14 cellular contexts compared by ENCODE assay signal in the genomic region with DNA sequence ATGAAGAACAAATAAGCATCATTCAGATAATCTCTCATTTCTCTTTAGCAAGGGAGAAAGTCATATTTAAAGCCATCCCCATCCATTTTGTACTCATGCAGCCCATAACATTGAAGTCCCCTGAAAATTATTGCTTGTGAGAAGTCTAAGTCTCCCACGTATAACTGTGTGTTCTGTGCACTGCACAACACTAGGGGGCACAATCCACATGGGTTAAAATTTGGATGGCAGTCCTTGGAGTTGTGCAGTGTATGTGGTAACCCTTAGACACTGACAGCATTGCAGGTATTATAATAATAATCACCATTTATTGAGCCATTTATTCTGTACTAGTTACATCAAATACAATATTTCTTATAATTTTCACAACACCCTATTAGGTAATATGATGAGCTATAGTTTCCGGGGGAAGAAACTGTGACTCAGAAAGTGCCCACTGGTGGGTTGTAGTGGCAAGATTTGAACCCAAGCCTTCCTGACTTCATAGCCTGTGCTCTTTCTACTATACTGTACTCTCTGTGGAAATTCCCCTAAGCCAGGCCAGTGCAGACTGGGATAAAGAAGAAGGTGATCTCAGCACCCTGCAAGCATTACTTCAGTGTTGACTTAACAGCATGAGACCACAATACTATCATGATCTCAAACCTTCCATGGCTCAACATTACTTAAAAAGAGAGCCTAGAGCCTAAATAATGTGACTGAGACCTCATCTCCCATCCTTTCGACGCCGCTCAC. TPM values are rescaled to one million over a fixed set of nuclear protein-coding genes. Genes with fewer than 3 reads are reported as not detected.
DNase-seq lines count a peak whose midpoint lies in the region; ATAC-seq, FAIRE-seq and TF ChIP-seq lines count a peak whose summit lies in the region.
"Had no signal": no experiment of that assay in that cellular context is flagged by ENCODE, and none has a peak within 500 bp of the region (broad histone marks: within the 10 kb centered on the region; RNA-seq: fewer than 3 reads in every experiment).

No MANE protein-coding gene starts in this region.

- H3K9me2 ChIP-seq in PC-3 (replicated peaks; ENCODE audit: low read length), result no peaks in the 10 kb centered on the region

- H3K27me3 ChIP-seq in GM06990 (replicated peaks; ENCODE audit: control insufficient read depth, insufficient read depth, low read length), result no peaks in the 10 kb centered on the region; the same call in 1 of the 2 replicates
- H3K27me3 ChIP-seq in PC-3 (ENCODE audit: low read length), result peaks cover 53% of the 10 kb centered on the region
- H3K27me3 ChIP-seq in vagina, result no peaks in the 10 kb centered on the region
- H3K27me3 ChIP-seq: tibial nerve had no signal

- no peaks in the 10 kb centered on the region for H3K79me2 ChIP-seq in PC-3 (ENCODE audit: low read length)

- H3K36me3 ChIP-seq in GM06990 (ENCODE audit: control insufficient read depth, insufficient read depth, low read length), result no peaks in the 10 kb centered on the region
- H3K36me3 ChIP-seq in PC-3 (ENCODE audit: low read depth, low read length), result no peaks in the 10 kb centered on the region
- no peaks in the 10 kb centered on the region for H3K36me3 ChIP-seq in vagina
- H3K36me3 ChIP-seq: tibial nerve had no signal

- ATAC-seq in PC-3, result no peak

- H3F3A ChIP-seq in PC-3 (ENCODE audit: low read length, unreplicated experiment), result no peaks in the 10 kb centered on the region

- intact Hi-C loops in PC-3 (cut with micrococcal nuclease), result no loop called here
- intact Hi-C loops in vagina (cut with DNase I), result no loop called here

- DNase-seq in NCI-H1417 (lab: John Stamatoyannopoulos, UW), result peak in 2 of 3 experiments; percentile 15 to 37
- no peak for DNase-seq in NCI-H1417 treated with DMSO at 0.1 percent for 48 hours (lab: John Stamatoyannopoulos, UW)
- no peak for DNase-seq in GM06990 (ENCODE audit: extremely low read depth, insufficient read length)
- DNase-seq in PC-3, result no peak
- peak; percentile 7 for DNase-seq in fibroblast of pulmonary artery (ENCODE audit: low read depth)
- DNase-seq in vagina (ENCODE audit: extremely low spot score in 2 of 2), result no peak
- no peak for DNase-seq in HuH-7.5 (ENCODE audit: low spot score)
- DNase-seq in frontal cortex (ENCODE audit: low spot score in 2 of 2), result no peak
- DNase-seq: activated naive CD4-positive, alpha-beta T cell; IMR-90; nucleus accumbens; T1000 had no signal

- CTCF ChIA-PET in PC-3 (lab: Charles Lee), result no interaction called here

- no TSS peak for BruUV-seq in PC-3 (replicated peaks; lab: Mats Ljungman, UMichigan)

- no peak overlapping the region for H3K4me3 ChIP-seq in GM06990 (replicated peaks; ENCODE audit: low read depth, low read length)
- H3K4me3 ChIP-seq in PC-3 (ENCODE audit: low read length), result no peak overlapping the region
- H3K4me3 ChIP-seq in fibroblast of pulmonary artery (replicated peaks; ENCODE audit: low read depth, low read length), result no peak overlapping the region
- H3K4me3 ChIP-seq in vagina, result no peak overlapping the region
- H3K4me3 ChIP-seq: tibial nerve had no signal

- TF ChIP-seq CTCF in GM06990 (IDR thresholded peaks at IDR 0.05; ENCODE audit: insufficient read depth, low read length, poor library complexity, severe bottlenecking) (peak; percentile 50), PC-3 (conservative IDR thresholded peaks at IDR 0.05; ENCODE audit: low read depth, low read length) (peak; percentile 54), fibroblast of pulmonary artery (IDR thresholded peaks at IDR 0.05; ENCODE audit: low read length, missing control alignments) (peak; percentile 22), vagina (IDR thresholded peaks at IDR 0.05) (no peak)

- H3K4me1 ChIP-seq in PC-3 (ENCODE audit: insufficient read depth, low read length), result no peaks in the 10 kb centered on the region
- no peaks in the 10 kb centered on the region for H3K4me1 ChIP-seq in vagina

- POLR2A ChIA-PET in PC-3 (lab: Charles Lee; ENCODE audit: unreplicated experiment), result no interaction called here

- H3K27ac ChIP-seq in PC-3 (ENCODE audit: low read length) (no peak overlapping the region), vagina (no peak overlapping the region)
- H3K27ac ChIP-seq: epithelial cell of prostate, tibial nerve had no signal

- no peak overlapping the region for H2AFZ ChIP-seq in PC-3 (ENCODE audit: low read length)

- no peak overlapping the region for H3K4me2 ChIP-seq in PC-3 (ENCODE audit: low read length)

- no peak for FAIRE-seq in frontal cortex (lab: Jason Lieb, UNC)

- H3K9me3 ChIP-seq in PC-3 (ENCODE audit: low read length) (no peaks in the 10 kb centered on the region), vagina (no peaks in the 10 kb centered on the region)
- H3K9me3 ChIP-seq: tibial nerve had no signal

- no peak overlapping the region for H3K9ac ChIP-seq in PC-3 (ENCODE audit: low read length)

- H4K20me1 ChIP-seq in PC-3 (ENCODE audit: low read length), result no peaks in the 10 kb centered on the region

- TF ChIP-seq POLR2A in vagina (IDR thresholded peaks at IDR 0.05), result no peak

RNA-seq across cellular contexts. Expression of a gene that starts 15.7 kb away (rescaled TPM):
- total RNA-seq in PC-3 (2014; rRNA removed) (not detected in 2 replicates), vagina (3.9 TPM), frontal cortex (31.4 TPM)

Comparison
In these comparisons a context has a peak if more than half of its experiments do, and no peak if none do; other contexts are left out.
1. DNase-seq: peak in NCI-H1417 (2 of 3) and fibroblast of pulmonary artery (single experiment); none in NCI-H1417 treated with DMSO at 0.1 percent for 48 hours (single experiment), GM06990 (single experiment), PC-3 (single experiment), vagina (0 of 2), HuH-7.5 (single experiment) and frontal cortex (0 of 2).
2. CTCF ChIP-seq: peak in GM06990 (single experiment), PC-3 (single experiment) and fibroblast of pulmonary artery (single experiment); none in vagina (0 of 3).